ENCODE assay signal across 8 cellular contexts in genomic region chr2:17171446-17172049, GRCh38.
DNase-seq lines count a peak whose midpoint lies in the region; ATAC-seq, FAIRE-seq and TF ChIP-seq lines count a peak whose summit lies in the region.

No MANE protein-coding gene starts in this region.

- no peak for TF ChIP-seq EP300 in K562 (IDR thresholded peaks at IDR 0.05; ENCODE audit: low read length)

- TF ChIP-seq POLR2A in K562 (conservative IDR thresholded peaks at IDR 0.05): no peak

- WGBS in K562 (ENCODE audit: insufficient coverage, low coverage, missing lambda C conversion rate): 2% methylated on average over 7 of the region's 7 CpGs

- peak; percentile 70 for ATAC-seq in GM21528 (IDR thresholded peaks at IDR 0.05; ENCODE audit: low FRiP score, unreplicated experiment)
- ATAC-seq in K562: peak; percentile 99
- peak; percentile 98 for ATAC-seq in left lobe of liver
- no peak for ATAC-seq in HG03280 (IDR thresholded peaks at IDR 0.05; ENCODE audit: unreplicated experiment)

- no peak overlapping the region for H3K9ac ChIP-seq in K562 (ENCODE audit: insufficient read depth in 1 of 2, low read depth in 2 of 2, low read length in 2 of 2)

- peak; percentile 61 for TF ChIP-seq CTCF in GM06990 (IDR thresholded peaks at IDR 0.05; ENCODE audit: insufficient read depth, low read length, poor library complexity, severe bottlenecking)
- TF ChIP-seq CTCF in K562 (IDR thresholded peaks at IDR 0.05 in 2 of 3, conservative IDR thresholded peaks at IDR 0.05 in 1 of 3; ENCODE audit: insufficient read depth in 2 of 3, low read depth in 1 of 3, low read length in 3 of 3): peak; percentile 46 to 67 (median 48)

- no TSS peak for BruUV-seq in K562 (replicated peaks; lab: Mats Ljungman, UMichigan)

- POLR2A ChIA-PET in K562 (lab: Yijun Ruan, JAX): interaction anchor here (1.5 kb wide), 1 partner anchor 13 kb away, joined by 6 read pairs; no protein-coding TSS in a partner anchor

- in situ Hi-C loops in K562 (cut with MboI): no loop called here

- H3K36me3 ChIP-seq in GM06990 (ENCODE audit: control insufficient read depth, insufficient read depth, low read length) (no peaks in the 10 kb centered on the region), K562 (ENCODE audit: control insufficient read depth, insufficient read depth, low read length) (no peaks in the 10 kb centered on the region)

- no peak for DNase-seq in GM06990 (ENCODE audit: extremely low read depth, insufficient read length)
- DNase-seq in HuH-7 (ENCODE audit: low spot score): peak; percentile 44
- peak in 2 of 4 experiments; percentile 14 to 53 for DNase-seq in K562 (ENCODE audit: extremely low read depth in 1 of 4, low spot score in 3 of 4)
- no peak for DNase-seq in left lobe of liver (ENCODE audit: low spot score)
- no peak for DNase-seq in activated CD4-positive, CD25-positive, alpha-beta regulatory T cell (lab: John Stamatoyannopoulos, UW)
- DNase-seq in mesenteric fat pad (ENCODE audit: low spot score): no peak

- H3K27me3 ChIP-seq in GM06990 (replicated peaks; ENCODE audit: control insufficient read depth, insufficient read depth, low read length): no peaks in the 10 kb centered on the region
- no peaks in the 10 kb centered on the region for H3K27me3 ChIP-seq in K562 (ENCODE audit: control insufficient read depth in 2 of 2, insufficient read depth in 2 of 2, low read length in 2 of 2)

- CTCF ChIA-PET in K562 (lab: Yijun Ruan, JAX; ENCODE audit: low intra/inter-chr PET ratio): no interaction called here

- peak in 1 of 2 experiments; percentile 8; a peak in 1 of 4 replicates for TF ChIP-seq RAD21 in K562 (CRISPR knock-in tag; conservative IDR thresholded peaks at IDR 0.05 in 1 of 2, IDR thresholded peaks at IDR 0.05 in 1 of 2)

- no peaks in the 10 kb centered on the region for H3K9me1 ChIP-seq in K562 (ENCODE audit: control insufficient read depth, insufficient read depth, low read length)

- intact Hi-C loops in K562 (cut with micrococcal nuclease): loop anchor here (10.0 kb wide), 1 partner anchor 133 kb away; no protein-coding TSS in a partner anchor

- H3K4me2 ChIP-seq in K562 (ENCODE audit: insufficient read depth, low read length): no peak overlapping the region

- no peaks in the 10 kb centered on the region for H3K79me2 ChIP-seq in K562 (ENCODE audit: control insufficient read depth, insufficient read depth, low read length)

- H3K4me3 ChIP-seq in GM06990 (replicated peaks; ENCODE audit: low read depth, low read length) (no peak overlapping the region), K562 (no peak overlapping the region)

- no peaks in the 10 kb centered on the region for H3K9me3 ChIP-seq in K562 (replicated peaks; ENCODE audit: control insufficient read depth, insufficient read depth, low read depth, low read length)

- peak; percentile 87 for FAIRE-seq in K562 (lab: Jason Lieb, UNC)

- no peaks in the 10 kb centered on the region for H3K4me1 ChIP-seq in K562 (replicated peaks in 1 of 2; ENCODE audit: control insufficient read depth in 2 of 2, insufficient read depth in 2 of 2, low read length in 2 of 2)

- H2AFZ ChIP-seq in K562 (ENCODE audit: low read depth, low read length): no peak overlapping the region

- H3K27ac ChIP-seq in K562 (ENCODE audit: extremely low read depth, low read depth, low read length): no peak overlapping the region

- H4K20me1 ChIP-seq in K562 (replicated peaks; ENCODE audit: control insufficient read depth, insufficient read depth, low read length): no peaks in the 10 kb centered on the region

TF ChIP-seq in K562, 482 proteins besides CTCF, POLR2A, EP300 and RAD21:
- peak; percentile 44 for TF ChIP-seq TBP (optimal IDR thresholded peaks at IDR 0.05; ENCODE audit: low read depth, low read length)
- no peak for TF ChIP-seq RBM22 (IDR thresholded peaks at IDR 0.05; ENCODE audit: low read depth, low read length, poor library complexity, severe bottlenecking)
- peak; percentile 53 to 66; a peak in 2 of 4 replicates for TF ChIP-seq UBTF (IDR thresholded peaks at IDR 0.05; ENCODE audit: borderline replicate concordance in 1 of 2, low read depth in 2 of 2, low read length in 2 of 2)
TF ChIP-seq in K562: peak in this region for 2.
